8 cellular contexts compared by ENCODE assay signal in genomic region chr6:47134476-47135189, GRCh38.
DNase-seq lines count a peak whose midpoint lies in the region; ATAC-seq lines count a peak whose summit lies in the region.

No MANE protein-coding gene starts in this region.

- H3K9me3 Mint-ChIP-seq in naive thymus-derived CD4-positive, alpha-beta T cell = peaks cover 0 to 7% (median 0%) of the 10 kb centered on the region in 11 donors

- H3K9me3 ChIP-seq in naive thymus-derived CD4-positive, alpha-beta T cell (ENCODE audit: control insufficient read depth in 2 of 3, low read length in 3 of 3) = no peaks in the 10 kb centered on the region

- no peak overlapping the region for H3K4me3 Mint-ChIP-seq in naive thymus-derived CD4-positive, alpha-beta T cell

- H3K27me3 ChIP-seq in naive thymus-derived CD4-positive, alpha-beta T cell (ENCODE audit: control insufficient read depth in 2 of 2, insufficient read depth in 2 of 2, low read length in 2 of 2) = no peaks in the 10 kb centered on the region

- no peaks in the 10 kb centered on the region for H3K4me1 ChIP-seq in naive thymus-derived CD4-positive, alpha-beta T cell (ENCODE audit: control insufficient read depth in 2 of 2, insufficient read depth in 2 of 2, low read length in 2 of 2)

- CTCF ChIA-PET in naive thymus-derived CD4-positive, alpha-beta T cell (lab: Charles Lee) = no interaction called here

- peak; percentile 24 for ATAC-seq in naive thymus-derived CD4-positive, alpha-beta T cell
- no peak for ATAC-seq in GM19328 (IDR thresholded peaks at IDR 0.05; ENCODE audit: unreplicated experiment)

- DNase-seq in H4 (ENCODE audit: low spot score) (peak; percentile 95), NCI-H69 (lab: John Stamatoyannopoulos, UW) (peak; percentile 99), dedifferentiated amniotic fluid mesenchymal stem cell (ENCODE audit: extremely low spot score) (peak; percentile 83), putamen (ENCODE audit: low spot score) (no peak)
- no peak for DNase-seq in naive thymus-derived CD4-positive, alpha-beta T cell
- DNase-seq in activated CD4-positive, alpha-beta T cell treated with anti-CD3 and anti-CD28 coated beads, Interleukin-2, amount 50 U/mL, for 48 hours = no peak
- DNase-seq in stimulated activated CD4-positive, alpha-beta T cell treated with anti-CD3 and anti-CD28 coated beads, Interleukin-2, amount 100 ng/mL, for 24 hours = no peak

- POLR2A ChIA-PET in naive thymus-derived CD4-positive, alpha-beta T cell (lab: Charles Lee) = no interaction called here

- H3K27ac Mint-ChIP-seq in naive thymus-derived CD4-positive, alpha-beta T cell = no peak overlapping the region

- H3K4me3 ChIP-seq in naive thymus-derived CD4-positive, alpha-beta T cell (ENCODE audit: low read length) = no peak overlapping the region

- H3K36me3 ChIP-seq in naive thymus-derived CD4-positive, alpha-beta T cell (ENCODE audit: control insufficient read depth in 2 of 3, insufficient read depth in 3 of 3, low read length in 3 of 3) = no peaks in the 10 kb centered on the region

- intact Hi-C loops in naive thymus-derived CD4-positive, alpha-beta T cell (cut with micrococcal nuclease) = no loop called here

- H3K27ac ChIP-seq in naive thymus-derived CD4-positive, alpha-beta T cell (ENCODE audit: low read depth, low read length) = no peak overlapping the region

- H3K36me3 Mint-ChIP-seq in naive thymus-derived CD4-positive, alpha-beta T cell = no peaks in the 10 kb centered on the region

- peaks cover 0 to 53% (median 4%) of the 10 kb centered on the region in 5 donors for H3K27me3 Mint-ChIP-seq in naive thymus-derived CD4-positive, alpha-beta T cell

- peaks cover 0 to 8% (median 0%) of the 10 kb centered on the region in 7 donors for H3K4me1 Mint-ChIP-seq in naive thymus-derived CD4-positive, alpha-beta T cell

Comparison
In these comparisons a context has a peak if more than half of its experiments do, and no peak if none do; other contexts are left out.
1. DNase-seq: peak in H4 (single experiment), NCI-H69 (single experiment) and dedifferentiated amniotic fluid mesenchymal stem cell (single experiment); none in naive thymus-derived CD4-positive, alpha-beta T cell (0 of 9), putamen (single experiment), activated CD4-positive, alpha-beta T cell treated with anti-CD3 and anti-CD28 coated beads, Interleukin-2, amount 50 U/mL, for 48 hours (0 of 2) and stimulated activated CD4-positive, alpha-beta T cell treated with anti-CD3 and anti-CD28 coated beads, Interleukin-2, amount 100 ng/mL, for 24 hours (0 of 2).